8 cellular contexts compared by ENCODE assay signal in the genomic region with DNA sequence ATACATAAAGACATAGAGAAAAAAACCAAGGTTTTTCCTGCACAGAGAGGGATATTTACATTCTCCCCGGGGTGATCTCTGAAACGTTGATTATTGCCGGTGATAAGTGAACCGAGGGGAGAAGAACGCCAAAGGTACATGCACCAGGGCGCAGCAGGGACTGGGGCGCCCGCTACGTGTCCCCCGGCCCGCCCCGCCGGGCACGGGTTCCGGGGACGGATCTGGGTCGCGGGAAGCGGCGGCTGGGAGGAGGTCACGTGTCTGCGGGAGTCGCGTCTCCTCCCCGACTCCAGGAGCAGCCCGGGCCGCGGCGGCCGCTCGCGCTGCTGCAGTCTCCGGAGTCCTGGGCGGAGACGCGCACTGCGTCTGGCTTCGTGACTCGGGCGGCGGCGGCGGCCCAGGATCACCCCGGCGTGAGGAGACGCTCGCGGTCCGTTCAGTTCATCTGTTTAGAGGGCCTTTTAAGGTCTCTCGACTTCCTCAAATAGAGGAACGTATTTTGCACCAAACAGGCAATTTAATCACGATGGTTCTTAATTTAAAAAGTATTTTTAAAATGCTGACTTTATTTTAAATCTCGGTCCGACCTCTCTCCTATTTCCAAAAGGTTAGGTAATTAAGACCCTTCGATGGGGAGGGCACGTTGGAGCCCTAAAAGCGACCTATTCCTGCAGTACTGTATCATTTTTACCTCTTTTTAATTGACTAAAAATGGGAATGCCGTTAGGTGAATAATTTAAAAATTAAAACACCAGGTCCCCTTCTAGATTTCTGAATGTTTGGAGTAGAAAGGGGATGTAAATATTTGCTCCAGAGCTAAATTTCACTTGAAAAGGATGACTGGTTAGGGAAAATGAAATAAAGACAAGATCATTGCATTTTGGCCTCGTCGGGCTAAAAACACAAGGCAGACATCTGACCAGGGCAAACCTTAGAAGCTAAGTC. TPM values are rescaled to one million over a fixed set of nuclear protein-coding genes. Genes with fewer than 3 reads are reported as not detected.
DNase-seq lines count a peak whose midpoint lies in the region; ATAC-seq and TF ChIP-seq lines count a peak whose summit lies in the region.

No MANE protein-coding gene starts in this region.

- intact Hi-C loops in sigmoid colon (cut with DNase I) = loop anchor here (1.0 to 10.0 kb wide), 5 partner anchors 12 to 396 kb away; no protein-coding TSS in a partner anchor

- H3K4me1 ChIP-seq in sigmoid colon = peaks cover 0 to 27% (median 19%) of the 10 kb centered on the region in 4 donors

- 5 to 6% methylated on average over 60 of the region's 60 CpGs for WGBS in sigmoid colon, 2 donors

- H3K9me3 ChIP-seq in sigmoid colon = no peaks in the 10 kb centered on the region

- TF ChIP-seq CTCF in sigmoid colon (IDR thresholded peaks at IDR 0.05) = no peak

- peaks cover 27 to 43% of the 10 kb centered on the region in 2 donors for H3K4me1 Mint-ChIP-seq in immature natural killer cell

- H3K4me3 ChIP-seq in sigmoid colon = peak overlapping the region; percentile 58 to 75 (median 68)

- no peaks in the 10 kb centered on the region for H3K36me3 ChIP-seq in sigmoid colon

- peak in 1 of 2 donors; percentile 10 for TF ChIP-seq POLR2A in sigmoid colon (IDR thresholded peaks at IDR 0.05)

- peak overlapping the region in 3 of 5 donors; percentile 16 to 46 (median 33) for H3K4me3 Mint-ChIP-seq in immature natural killer cell

- H3K9me3 Mint-ChIP-seq in immature natural killer cell = no peaks in the 10 kb centered on the region

- H3K27ac Mint-ChIP-seq in immature natural killer cell = no peak overlapping the region

- DNase-seq in DMS153 treated with DMSO at 0.1 percent for 48 hours (lab: John Stamatoyannopoulos, UW; ENCODE audit: unreplicated experiment) (peak; percentile 19), HuH-7 (ENCODE audit: low spot score) (peak; percentile 88), SK-N-DZ (ENCODE audit: low spot score) (peak; percentile 85), caudate nucleus (lab: John Stamatoyannopoulos, UW) (peak in 59 of 61 donors; percentile 38 to 92 (median 83)), immature natural killer cell (no peak), sigmoid colon (peak; percentile 96)
- no peak for DNase-seq in effector CD4-positive, alpha-beta T cell

- H3K27me3 Mint-ChIP-seq in immature natural killer cell (ENCODE audit: low read depth in 3 of 3) = peaks cover 23 to 43% (median 30%) of the 10 kb centered on the region in 3 donors

- H3K36me3 Mint-ChIP-seq in immature natural killer cell = no peaks in the 10 kb centered on the region

- no peak for TF ChIP-seq EP300 in sigmoid colon (IDR thresholded peaks at IDR 0.05)

- ATAC-seq in GM21360 (IDR thresholded peaks at IDR 0.05; ENCODE audit: unreplicated experiment) = peak; percentile 36

- no peaks in the 10 kb centered on the region for H3K27me3 ChIP-seq in sigmoid colon

- H3K27ac ChIP-seq in caudate nucleus (ENCODE audit: low read depth, low read length) = peak overlapping the region; percentile 98
- peak overlapping the region; percentile 95 to 99 (median 98) for H3K27ac ChIP-seq in sigmoid colon

RNA-seq across cellular contexts. Expression of a gene that starts 1.8 kb away (rescaled TPM):
- not detected in 2 replicates for polyA plus RNA-seq in SK-N-DZ (2014; cell fraction: cytosol; rRNA removed)
- polyA plus RNA-seq in SK-N-DZ (2014; cell fraction: nucleus; rRNA removed) = not detected in 2 replicates
- polyA plus RNA-seq in immature natural killer cell = not detected
- total RNA-seq in sigmoid colon = 1 to 10 TPM; 3.9 to 6.4 (median 6.0) TPM
- polyA plus RNA-seq in sigmoid colon = 10 to 100 TPM in 1 of 3 donors, 1 to 10 TPM in 2; 4.8 to 12.6 (median 6.2) TPM

Comparison
In these comparisons a context has a peak if more than half of its experiments do, and no peak if none do; other contexts are left out.
1. DNase-seq: peak in DMS153 treated with DMSO at 0.1 percent for 48 hours (single experiment), HuH-7 (single experiment), SK-N-DZ (single experiment), caudate nucleus (59 of 61) and sigmoid colon (single experiment); none in immature natural killer cell (0 of 3) and effector CD4-positive, alpha-beta T cell (single experiment).
2. RNA of a gene that starts 1.8 kb away (polyA plus RNA-seq): 4.8 to 12.6 TPM in sigmoid colon; not detected in immature natural killer cell; every median in the first group is over 4 times any median in the second.